In the genomic region with DNA sequence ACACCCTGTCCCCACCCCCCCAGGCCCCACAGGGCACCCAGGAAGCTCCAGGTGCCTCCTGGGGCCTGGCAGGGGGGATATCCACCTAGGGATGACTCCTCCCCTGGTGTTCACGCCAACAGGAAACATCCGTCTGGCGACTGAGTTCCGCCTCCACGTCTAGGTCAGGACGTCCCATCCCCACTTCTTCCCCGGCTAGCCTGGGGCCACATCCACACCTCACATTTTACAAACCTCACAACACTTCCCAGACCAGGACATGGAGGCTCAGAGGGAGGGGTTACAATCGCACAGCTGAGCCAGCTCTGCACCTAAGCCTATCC, we compare ENCODE assay signal across 23 cellular contexts. TPM values are rescaled to one million over a fixed set of nuclear protein-coding genes. Genes with fewer than 3 reads are reported as not detected.
DNase-seq lines count a peak whose midpoint lies in the region; ATAC-seq and TF ChIP-seq lines count a peak whose summit lies in the region.
"Had no signal": no experiment of that assay in that cellular context is flagged by ENCODE, and none has a peak within 500 bp of the region (broad histone marks: within the 10 kb centered on the region; RNA-seq: fewer than 3 reads in every experiment).

No MANE protein-coding gene starts in this region.

- H3K4me3 ChIP-seq in left ventricle myocardium inferior (no peak overlapping the region), right cardiac atrium (ENCODE audit: low read length) (no peak overlapping the region), esophagus muscularis mucosa (no peak overlapping the region)
- H3K4me3 ChIP-seq in CD8-positive, alpha-beta T cell (ENCODE audit: low read depth, low read length) = no peak overlapping the region
- H3K4me3 ChIP-seq: GM12878 had no signal

- TF ChIP-seq POLR2A in esophagus muscularis mucosa (IDR thresholded peaks at IDR 0.05; ENCODE audit: low read depth) = no peak

- H3K27ac ChIP-seq in left ventricle myocardium inferior (replicated peaks) (peak overlapping the region; percentile 46), right cardiac atrium (ENCODE audit: low read length) (no peak overlapping the region), esophagus muscularis mucosa (replicated peaks in 1 of 4) (peak overlapping the region in 3 of 4 donors; percentile 20 to 39 (median 33))
- no peak overlapping the region for H3K27ac ChIP-seq in CD8-positive, alpha-beta T cell (ENCODE audit: low read depth, low read length)
- H3K27ac ChIP-seq: KMS-11, VCaP had no signal

- CTCF ChIA-PET in CD8-positive, alpha-beta T cell (lab: Charles Lee) = no interaction called here
- CTCF ChIA-PET in activated naive CD4-positive, alpha-beta T cell treated with anti-CD3 and anti-CD28 coated beads, Interleukin-2, amount 10 ng/mL, durations not matched to agents 7 days and 5 days (lab: Charles Lee) = no interaction called here
- CTCF ChIA-PET in GM10248 (lab: Yijun Ruan, JAX) = interaction anchor here (1.0 to 1.9 kb wide), 2 partner anchors 8 kb away, joined by 3 to 7 read pairs; no protein-coding TSS in a partner anchor

- peak overlapping the region; percentile 81 for H3K27ac Mint-ChIP-seq in progenitor cell of endocrine pancreas
- H3K27ac Mint-ChIP-seq in CD8-positive, alpha-beta T cell = no peak overlapping the region
- H3K27ac Mint-ChIP-seq in activated naive CD4-positive, alpha-beta T cell treated with anti-CD3 and anti-CD28 coated beads, Interleukin-2, amount 10 ng/mL, durations not matched to agents 7 days and 5 days = no peak overlapping the region
- H3K27ac Mint-ChIP-seq: activated CD4-positive, alpha-beta memory T cell treated with anti-CD3 and anti-CD28 coated beads for 36 hours; activated T-cell treated with anti-CD3 and anti-CD28 coated beads, Interleukin-2, amount 50 U/mL, for 72 hours had no signal

- peaks cover 12% of the 10 kb centered on the region for H3K36me3 Mint-ChIP-seq in progenitor cell of endocrine pancreas (ENCODE audit: insufficient read depth)
- peaks cover 40% of the 10 kb centered on the region for H3K36me3 Mint-ChIP-seq in CD8-positive, alpha-beta T cell
- H3K36me3 Mint-ChIP-seq in activated naive CD4-positive, alpha-beta T cell treated with anti-CD3 and anti-CD28 coated beads, Interleukin-2, amount 10 ng/mL, durations not matched to agents 7 days and 5 days = peaks cover 1% of the 10 kb centered on the region

- no peaks in the 10 kb centered on the region for H3K9me3 ChIP-seq in left ventricle myocardium inferior (replicated peaks)
- no peaks in the 10 kb centered on the region for H3K9me3 ChIP-seq in right cardiac atrium (ENCODE audit: control insufficient read depth, low read length)
- no peaks in the 10 kb centered on the region for H3K9me3 ChIP-seq in esophagus muscularis mucosa
- no peaks in the 10 kb centered on the region for H3K9me3 ChIP-seq in CD8-positive, alpha-beta T cell (ENCODE audit: low read length)

- no peak for DNase-seq in left ventricle myocardium inferior
- DNase-seq in right cardiac atrium = no peak
- DNase-seq in esophagus muscularis mucosa (ENCODE audit: extremely low spot score) = no peak
- no peak for DNase-seq in progenitor cell of endocrine pancreas (ENCODE audit: low spot score, unreplicated experiment)
- DNase-seq in CD8-positive, alpha-beta T cell = no peak
- no peak for DNase-seq in activated naive CD4-positive, alpha-beta T cell treated with anti-CD3 and anti-CD28 coated beads, Interleukin-2, amount 10 ng/mL, durations not matched to agents 7 days and 5 days
- DNase-seq in GM10248 (ENCODE audit: extremely low spot score) = no peak
- DNase-seq: 8988T; activated CD4-positive, alpha-beta memory T cell treated with anti-CD3 and anti-CD28 coated beads for 36 hours; activated T-cell treated with anti-CD3 and anti-CD28 coated beads, Interleukin-2, amount 50 U/mL, for 72 hours; DMS 273 treated with DMSO at 0.1 percent for 48 hours; effector memory CD4-positive, alpha-beta T cell; GDM1; midbrain; NCI-H1092; NCI-H526; SHP77 treated with DMSO at 0.1 percent for 48 hours had no signal

- intact Hi-C loops in left ventricle myocardium inferior (cut with micrococcal nuclease) = no loop called here
- intact Hi-C loops in right cardiac atrium (cut with DNase I) = loop anchor here in 1 of 4 donors (10.0 kb wide), 1 partner anchor 58 kb away; no protein-coding TSS in a partner anchor
- intact Hi-C loops in esophagus muscularis mucosa (cut with DNase I) = no loop called here
- intact Hi-C loops in CD8-positive, alpha-beta T cell (cut with DNase I, micrococcal nuclease) = no loop called here

- no peak for TF ChIP-seq EP300 in esophagus muscularis mucosa (IDR thresholded peaks at IDR 0.05)

- H3K4me1 ChIP-seq in left ventricle myocardium inferior = peaks cover 52% of the 10 kb centered on the region
- H3K4me1 ChIP-seq in right cardiac atrium (ENCODE audit: control insufficient read depth, insufficient read depth, low read length) = peaks cover 10% of the 10 kb centered on the region
- H3K4me1 ChIP-seq in esophagus muscularis mucosa = peaks cover 32 to 43% (median 34%) of the 10 kb centered on the region in 4 donors
- no peaks in the 10 kb centered on the region for H3K4me1 ChIP-seq in CD8-positive, alpha-beta T cell (ENCODE audit: insufficient read depth, low read length)

- no peak overlapping the region for H3K4me3 Mint-ChIP-seq in progenitor cell of endocrine pancreas (ENCODE audit: low read depth)
- H3K4me3 Mint-ChIP-seq in CD8-positive, alpha-beta T cell = no peak overlapping the region
- H3K4me3 Mint-ChIP-seq in activated naive CD4-positive, alpha-beta T cell treated with anti-CD3 and anti-CD28 coated beads, Interleukin-2, amount 10 ng/mL, durations not matched to agents 7 days and 5 days = no peak overlapping the region
- H3K4me3 Mint-ChIP-seq: activated CD4-positive, alpha-beta memory T cell treated with anti-CD3 and anti-CD28 coated beads for 36 hours; activated T-cell treated with anti-CD3 and anti-CD28 coated beads, Interleukin-2, amount 50 U/mL, for 72 hours had no signal

- no peaks in the 10 kb centered on the region for H3K27me3 Mint-ChIP-seq in progenitor cell of endocrine pancreas
- H3K27me3 Mint-ChIP-seq in CD8-positive, alpha-beta T cell (ENCODE audit: low read depth) = no peaks in the 10 kb centered on the region
- H3K27me3 Mint-ChIP-seq in activated naive CD4-positive, alpha-beta T cell treated with anti-CD3 and anti-CD28 coated beads, Interleukin-2, amount 10 ng/mL, durations not matched to agents 7 days and 5 days = no peaks in the 10 kb centered on the region
- H3K27me3 Mint-ChIP-seq: activated CD4-positive, alpha-beta memory T cell treated with anti-CD3 and anti-CD28 coated beads for 36 hours had no signal

- WGBS in right cardiac atrium = 63% methylated on average over 8 of the region's 8 CpGs
- 89% methylated on average over 8 of the region's 8 CpGs for WGBS in esophagus muscularis mucosa

- H3K36me3 ChIP-seq in left ventricle myocardium inferior (peaks cover 59% of the 10 kb centered on the region), esophagus muscularis mucosa (peaks cover 20 to 76% (median 72%) of the 10 kb centered on the region in 4 donors)
- no peaks in the 10 kb centered on the region for H3K36me3 ChIP-seq in CD8-positive, alpha-beta T cell (ENCODE audit: insufficient read depth, low read length)

- ATAC-seq in right cardiac atrium (no peak), GM18517 (IDR thresholded peaks at IDR 0.05; ENCODE audit: unreplicated experiment) (no peak)
- ATAC-seq in CD8-positive, alpha-beta T cell = no peak
- ATAC-seq: activated T-cell treated with anti-CD3 and anti-CD28 coated beads, Interleukin-2, amount 50 U/mL, for 72 hours; HCT116; sciatic nerve had no signal

- POLR2A ChIA-PET in CD8-positive, alpha-beta T cell (lab: Charles Lee) = no interaction called here
- POLR2A ChIA-PET in GM10248 (lab: Yijun Ruan, JAX) = no interaction called here

- peaks cover 13% of the 10 kb centered on the region for H3K4me1 Mint-ChIP-seq in progenitor cell of endocrine pancreas (ENCODE audit: low read depth)
- H3K4me1 Mint-ChIP-seq in CD8-positive, alpha-beta T cell (ENCODE audit: low read depth) = peaks cover 10% of the 10 kb centered on the region
- peaks cover 11% of the 10 kb centered on the region for H3K4me1 Mint-ChIP-seq in activated naive CD4-positive, alpha-beta T cell treated with anti-CD3 and anti-CD28 coated beads, Interleukin-2, amount 10 ng/mL, durations not matched to agents 7 days and 5 days

- H3K27me3 ChIP-seq in left ventricle myocardium inferior (ENCODE audit: low read depth) (no peaks in the 10 kb centered on the region), right cardiac atrium (ENCODE audit: control insufficient read depth, insufficient read depth) (no peaks in the 10 kb centered on the region), esophagus muscularis mucosa (no peaks in the 10 kb centered on the region)
- H3K27me3 ChIP-seq in CD8-positive, alpha-beta T cell (ENCODE audit: insufficient read depth, low read length) = no peaks in the 10 kb centered on the region

- TF ChIP-seq CTCF in left ventricle myocardium inferior (IDR thresholded peaks at IDR 0.05; ENCODE audit: borderline replicate concordance) = no peak
- no peak for TF ChIP-seq CTCF in esophagus muscularis mucosa (IDR thresholded peaks at IDR 0.05)
- no peak for TF ChIP-seq CTCF in progenitor cell of endocrine pancreas (IDR thresholded peaks at IDR 0.05; ENCODE audit: unreplicated experiment)
- no peak for TF ChIP-seq CTCF in CD8-positive, alpha-beta T cell (IDR thresholded peaks at IDR 0.05)
- no peak for TF ChIP-seq CTCF in GM10248 (IDR thresholded peaks at IDR 0.05; ENCODE audit: control extremely low read depth, extremely low read depth, low read depth, missing control alignments)

- H3K9me3 Mint-ChIP-seq in progenitor cell of endocrine pancreas (ENCODE audit: low read depth) = no peaks in the 10 kb centered on the region
- no peaks in the 10 kb centered on the region for H3K9me3 Mint-ChIP-seq in CD8-positive, alpha-beta T cell
- H3K9me3 Mint-ChIP-seq in activated naive CD4-positive, alpha-beta T cell treated with anti-CD3 and anti-CD28 coated beads, Interleukin-2, amount 10 ng/mL, durations not matched to agents 7 days and 5 days = no peaks in the 10 kb centered on the region
- H3K9me3 Mint-ChIP-seq: activated CD4-positive, alpha-beta memory T cell treated with anti-CD3 and anti-CD28 coated beads for 36 hours; activated T-cell treated with anti-CD3 and anti-CD28 coated beads, Interleukin-2, amount 50 U/mL, for 72 hours had no signal

RNA-seq across cellular contexts. Expression of a gene that starts 21.0 kb away (rescaled TPM):
- total RNA-seq in left ventricle myocardium inferior = 4.7 TPM
- 10 to 100 TPM in 1 of 4 donors, 1 to 10 TPM in 3; 4.8 to 13.7 (median 7.1) TPM for total RNA-seq in right cardiac atrium
- polyA plus RNA-seq in right cardiac atrium = 20.5 TPM
- total RNA-seq in esophagus muscularis mucosa = 100 to 1,000 TPM in 1 of 4 donors, 10 to 100 TPM in 3; 26.2 to 182 (median 54.3) TPM
- 8.4 and 10.2 TPM in 2 replicates for total RNA-seq in progenitor cell of endocrine pancreas
- total RNA-seq in CD8-positive, alpha-beta T cell = 10 to 100 TPM; 87.6 to 91.2 TPM

RNA-seq across cellular contexts. Expression of a gene that starts 41.1 kb away (rescaled TPM):
- 14.1 TPM for total RNA-seq in left ventricle myocardium inferior
- total RNA-seq in right cardiac atrium = 10 to 100 TPM; 16.0 to 25.2 (median 17.6) TPM
- 16.0 TPM for polyA plus RNA-seq in right cardiac atrium
- 10 to 100 TPM; 13.9 to 18.3 (median 15.6) TPM for total RNA-seq in esophagus muscularis mucosa
- total RNA-seq in progenitor cell of endocrine pancreas = 76.0 and 76.4 TPM in 2 replicates
- 10 to 100 TPM; 35.4 to 44.4 TPM for total RNA-seq in CD8-positive, alpha-beta T cell

RNA-seq across cellular contexts. Expression of a gene that starts 50.1 kb away (rescaled TPM):
- total RNA-seq in left ventricle myocardium inferior (50.6 TPM), right cardiac atrium (10 to 100 TPM; 48.2 to 55.8 (median 49.5) TPM), esophagus muscularis mucosa (100 to 1,000 TPM in 1 of 4 donors, 10 to 100 TPM in 3; 39.4 to 108 (median 75.3) TPM), progenitor cell of endocrine pancreas (67.3 and 71.7 TPM in 2 replicates)
- polyA plus RNA-seq in right cardiac atrium = 32.2 TPM
- total RNA-seq in CD8-positive, alpha-beta T cell = 10 to 100 TPM; 53.0 TPM

Comparison
In these comparisons a context has a peak if more than half of its experiments do, and no peak if none do; other contexts are left out.
1. H3K27ac ChIP-seq: peak in left ventricle myocardium inferior (single experiment) and esophagus muscularis mucosa (3 of 4); none in right cardiac atrium (single experiment) and CD8-positive, alpha-beta T cell (single experiment).